20 cellular contexts compared by ENCODE assay signal in genomic region chr4:105679186-105679585, GRCh38. TPM values are rescaled to one million over a fixed set of nuclear protein-coding genes. Genes with fewer than 3 reads are reported as not detected.
DNase-seq lines count a peak whose midpoint lies in the region; ATAC-seq and TF ChIP-seq lines count a peak whose summit lies in the region.
"Had no signal": no experiment of that assay in that cellular context is flagged by ENCODE, and none has a peak within 500 bp of the region (broad histone marks: within the 10 kb centered on the region; RNA-seq: fewer than 3 reads in every experiment).

No MANE protein-coding gene starts in this region.

- no peak overlapping the region for H3K27ac ChIP-seq in psoas muscle
- H3K27ac ChIP-seq in adrenal gland: no peak overlapping the region
- H3K27ac ChIP-seq: A549; BLaER1 treated with 17β-estradiol and CSF1 and Interleukin-3, amounts not matched to agents 10 nM and 100 nM; coronary artery; right atrium auricular region had no signal

- WGBS in psoas muscle, 3 donors: 29 to 40% (median 37%) methylated on average over 2 of the region's 2 CpGs
- 36 to 58% (median 46%) methylated on average over 2 of the region's 2 CpGs for WGBS in adrenal gland, 4 donors

- H3K4me3 ChIP-seq in epithelial cell of esophagus (ENCODE audit: low read length) (no peak overlapping the region), psoas muscle (no peak overlapping the region), adrenal gland (no peak overlapping the region)
- H3K4me3 ChIP-seq: A549; BLaER1 treated with 17β-estradiol and CSF1 and Interleukin-3, amounts not matched to agents 10 nM and 100 nM; coronary artery; K562; lung; right atrium auricular region had no signal

- intact Hi-C loops in psoas muscle (cut with DNase I) (no loop called here), adrenal gland (cut with DNase I) (no loop called here)

- peak; percentile 4 for DNase-seq in NCI-H510A treated with DMSO at 0.1 percent for 48 hours (lab: John Stamatoyannopoulos, UW)
- no peak for DNase-seq in NCI-H510A (lab: John Stamatoyannopoulos, UW)
- peak; percentile 22 for DNase-seq in NCI-H2196 (lab: John Stamatoyannopoulos, UW; ENCODE audit: unreplicated experiment)
- DNase-seq in epithelial cell of esophagus (ENCODE audit: low read depth): peak; percentile 21
- no peak for DNase-seq in psoas muscle
- DNase-seq in COLO668 (lab: John Stamatoyannopoulos, UW; ENCODE audit: unreplicated experiment): no peak
- DNase-seq in midbrain (lab: John Stamatoyannopoulos, UW): no peak
- no peak for DNase-seq in adrenal gland
- DNase-seq: activated CD4-positive, alpha-beta T cell treated with anti-CD3 and anti-CD28 coated beads for 48 hours; activated gamma-delta T cell; GOT3; NCI-H1092; NCI-H2227 treated with DMSO at 0.1 percent for 48 hours; stimulated activated naive CD8-positive, alpha-beta T cell treated with anti-CD3 and anti-CD28 coated beads, Interleukin-15, amount 100 ng/mL, for 72 hours had no signal

- H3K4me1 ChIP-seq in psoas muscle (peaks cover 4% of the 10 kb centered on the region), adrenal gland (replicated peaks in 1 of 2) (no peaks in the 10 kb centered on the region)
- H3K4me1 ChIP-seq: A549; BLaER1 treated with 17β-estradiol and CSF1 and Interleukin-3, amounts not matched to agents 10 nM and 100 nM; right atrium auricular region had no signal

- ATAC-seq in psoas muscle: peak; percentile 40 to 64 (median 53)
- ATAC-seq: A549; K562; stimulated activated naive CD8-positive, alpha-beta T cell treated with anti-CD3 and anti-CD28 coated beads, Interleukin-15, amount 100 ng/mL, for 72 hours had no signal

- TF ChIP-seq POLR2A in adrenal gland (IDR thresholded peaks at IDR 0.05): no peak

- TF ChIP-seq CTCF in epithelial cell of esophagus (IDR thresholded peaks at IDR 0.05; ENCODE audit: insufficient read depth, low read depth, low read length, missing control alignments): no peak
- TF ChIP-seq CTCF in psoas muscle (IDR thresholded peaks at IDR 0.05): no peak
- TF ChIP-seq CTCF in adrenal gland (IDR thresholded peaks at IDR 0.05): no peak

- no peaks in the 10 kb centered on the region for H3K27me3 ChIP-seq in psoas muscle (ENCODE audit: insufficient read depth in 3 of 3, low read length in 2 of 3)
- no peaks in the 10 kb centered on the region for H3K27me3 ChIP-seq in adrenal gland
- H3K27me3 ChIP-seq: BLaER1 treated with 17β-estradiol and CSF1 and Interleukin-3, amounts not matched to agents 10 nM and 100 nM; right atrium auricular region had no signal

- H3K36me3 ChIP-seq in psoas muscle (ENCODE audit: insufficient read depth in 1 of 2, low read depth in 1 of 2): peaks cover 4 to 28% of the 10 kb centered on the region in 2 donors
- H3K36me3 ChIP-seq in adrenal gland (replicated peaks in 1 of 2): no peaks in the 10 kb centered on the region

- H3K9me3 ChIP-seq in psoas muscle (no peaks in the 10 kb centered on the region), adrenal gland (replicated peaks in 1 of 3) (no peaks in the 10 kb centered on the region)
- H3K9me3 ChIP-seq: A549; BLaER1 treated with 17β-estradiol and CSF1 and Interleukin-3, amounts not matched to agents 10 nM and 100 nM; right atrium auricular region had no signal

RNA-seq across cellular contexts. Expression of gene INTS12, which starts 29.3 kb away (rescaled TPM):
- total RNA-seq in psoas muscle: 10 to 100 TPM; 17.7 to 28.8 (median 20.2) TPM
- polyA plus RNA-seq in psoas muscle: 10 to 100 TPM; 27.7 to 38.8 (median 29.9) TPM
- total RNA-seq in adrenal gland: 10 to 100 TPM in 7 of 8 donors, 1 to 10 TPM in 1; 4.3 to 27.0 (median 16.5) TPM
- 10 to 100 TPM; 11.3 to 30.8 (median 11.3) TPM for polyA plus RNA-seq in adrenal gland

RNA-seq across cellular contexts. Expression of gene GSTCD, which starts 29.4 kb away (rescaled TPM):
- total RNA-seq in psoas muscle (1 to 10 TPM; 2.6 to 6.6 (median 4.5) TPM), adrenal gland (10 to 100 TPM in 2 of 8 donors, 1 to 10 TPM in 6; 5.3 to 10.7 (median 7.5) TPM)
- polyA plus RNA-seq in psoas muscle (1 to 10 TPM in 2 of 3 donors, under 1 TPM in 1; 0.82 to 4.7 (median 2.8) TPM), adrenal gland (1 to 10 TPM in 1 of 3 donors, under 1 TPM in 2; 0.88 to 4.3 (median 0.97) TPM)

Comparison
In these comparisons a context has a peak if more than half of its experiments do, and no peak if none do; other contexts are left out.
1. DNase-seq: peak in NCI-H510A treated with DMSO at 0.1 percent for 48 hours (single experiment), NCI-H2196 (single experiment) and epithelial cell of esophagus (single experiment); none in NCI-H510A (single experiment), psoas muscle (0 of 2), COLO668 (single experiment), midbrain (single experiment) and adrenal gland (0 of 7).